ENCODE assay signal across 28 cellular contexts in genomic region chr17:21232033-21232749, GRCh38.
"Had no signal": no experiment of that assay in that cellular context is flagged by ENCODE, and none has a peak within 500 bp of the region (broad histone marks: within the 10 kb centered on the region; RNA-seq: fewer than 3 reads in every experiment).

No MANE protein-coding gene starts in this region.

- H3K27ac ChIP-seq: coronary artery, esophagus muscularis mucosa, foreskin keratinocyte, gastroesophageal sphincter, heart left ventricle, hepatocyte, left lung, neural progenitor cell, parathyroid adenoma, sigmoid colon, tibial artery had no signal

- H3K27ac Mint-ChIP-seq: naive thymus-derived CD4-positive, alpha-beta T cell; nephron; neural progenitor cell; progenitor cell of endocrine pancreas; stimulated activated effector memory CD8-positive, alpha-beta T cell treated with anti-CD3 and anti-CD28 coated beads, Interleukin-12 subunit alpha, Interleukin-12 subunit beta, amount 100 ng/mL, for 72 hours; type B pancreatic cell had no signal

- H3K4me1 ChIP-seq: foreskin keratinocyte, gastroesophageal sphincter, left lung, neural progenitor cell, parathyroid adenoma, sigmoid colon, testis, tibial artery had no signal

- H3K36me3 ChIP-seq: esophagus muscularis mucosa, gastroesophageal sphincter, heart left ventricle, left lung, neural progenitor cell, sigmoid colon, tibial artery had no signal

- FAIRE-seq: endothelial cell of umbilical vein, islet of Langerhans had no signal

- H2AFZ ChIP-seq: hepatocyte, neural progenitor cell, parathyroid adenoma had no signal

- H3K4me3 Mint-ChIP-seq: naive thymus-derived CD4-positive, alpha-beta T cell; nephron; neural progenitor cell; stimulated activated effector memory CD8-positive, alpha-beta T cell treated with anti-CD3 and anti-CD28 coated beads, Interleukin-12 subunit alpha, Interleukin-12 subunit beta, amount 100 ng/mL, for 72 hours; type B pancreatic cell had no signal

- H3K79me2 ChIP-seq: hepatocyte, parathyroid adenoma had no signal

- H3K9me3 ChIP-seq: left lung, testis, tibial artery had no signal

- ATAC-seq: foreskin keratinocyte; gastroesophageal sphincter; heart left ventricle; left cardiac atrium; left lung; naive thymus-derived CD4-positive, alpha-beta T cell; stimulated activated effector memory CD8-positive, alpha-beta T cell treated with anti-CD3 and anti-CD28 coated beads, Interleukin-12 subunit alpha, Interleukin-12 subunit beta, amount 100 ng/mL, for 72 hours had no signal

- H3K27me3 ChIP-seq: esophagus muscularis mucosa, foreskin keratinocyte, gastroesophageal sphincter, heart left ventricle, hepatocyte, left lung, neural progenitor cell, sigmoid colon, testis, tibial artery had no signal

- H3K27me3 Mint-ChIP-seq: naive thymus-derived CD4-positive, alpha-beta T cell; progenitor cell of endocrine pancreas; type B pancreatic cell had no signal

- H3K4me1 Mint-ChIP-seq: nephron; stimulated activated effector memory CD8-positive, alpha-beta T cell treated with anti-CD3 and anti-CD28 coated beads, Interleukin-12 subunit alpha, Interleukin-12 subunit beta, amount 100 ng/mL, for 72 hours had no signal

- H3K9me3 Mint-ChIP-seq: type B pancreatic cell had no signal

- H3K4me2 ChIP-seq: hepatocyte, neural progenitor cell had no signal

- H3K36me3 Mint-ChIP-seq: neural progenitor cell, type B pancreatic cell had no signal

- H3K9ac ChIP-seq: neural progenitor cell, parathyroid adenoma had no signal

- H3K4me3 ChIP-seq: coronary artery, esophagus muscularis mucosa, gastroesophageal sphincter, heart left ventricle, hepatocyte, left lung, neural progenitor cell, sigmoid colon, testis, tibial artery had no signal

- DNase-seq: dermis blood vessel endothelial cell; effector memory CD4-positive, alpha-beta T cell; foreskin keratinocyte; left cardiac atrium; left lung; mesendoderm; midbrain; naive thymus-derived CD4-positive, alpha-beta T cell; sigmoid colon; stimulated activated CD4-positive, alpha-beta T cell treated with anti-CD3 and anti-CD28 coated beads, Interleukin-2, amount 100 ng/mL, for 24 hours; stimulated activated CD4-positive, alpha-beta T cell treated with anti-CD3 and anti-CD28 coated beads, Interleukin-4, amount 100 ng/mL, for 24 hours; stimulated activated naive CD4-positive, alpha-beta T cell treated with Interleukin-2 at 50 U/mL for 16 hours; substantia nigra; testis; tibial artery had no signal
